Comparison of ENCODE assay signal across 19 cellular contexts in the genomic region with DNA sequence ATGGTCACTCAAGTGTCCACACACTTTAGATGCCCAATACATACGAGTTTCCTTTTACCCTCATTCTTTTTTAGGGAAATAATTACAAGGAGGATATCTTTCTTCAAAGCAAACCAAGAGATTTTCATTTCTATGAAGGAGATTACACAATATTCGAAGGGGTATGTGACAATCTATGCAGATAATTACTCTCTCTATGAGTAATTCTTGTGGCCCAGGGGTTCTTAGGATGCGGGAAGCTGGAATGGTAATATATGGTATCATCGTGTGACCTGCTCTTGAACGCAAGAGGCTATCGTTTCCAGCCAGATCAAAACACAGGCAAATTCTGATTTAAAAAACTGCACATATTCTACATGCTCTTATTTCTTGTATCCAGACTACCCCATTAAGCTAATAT. TPM values are rescaled to one million over a fixed set of nuclear protein-coding genes. Genes with fewer than 3 reads are reported as not detected.
DNase-seq lines count a peak whose midpoint lies in the region; ATAC-seq lines count a peak whose summit lies in the region.
"Had no signal": no experiment of that assay in that cellular context is flagged by ENCODE, and none has a peak within 500 bp of the region (broad histone marks: within the 10 kb centered on the region; RNA-seq: fewer than 3 reads in every experiment).

No MANE protein-coding gene starts in this region.

- intact Hi-C loops in left ventricle myocardium superior (cut with micrococcal nuclease): no loop called here

- H3K9me3 ChIP-seq in endocrine pancreas (ENCODE audit: control insufficient read depth, low read length): no peaks in the 10 kb centered on the region
- H3K9me3 ChIP-seq: A549 had no signal

- H3K4me3 ChIP-seq in endocrine pancreas (ENCODE audit: control insufficient read depth, insufficient read depth, low read length): peak overlapping the region; percentile 56
- H3K4me3 ChIP-seq: A549, GM23338 had no signal

- DNase-seq in MV-4-11 (lab: John Stamatoyannopoulos, UW) (peak; percentile 39), NOMO-1 treated with dmso at 0.1 percent for 144 hours (lab: John Stamatoyannopoulos, UW; ENCODE audit: unreplicated experiment) (peak; percentile 35), left ventricle myocardium superior (no peak), SW 1271 (lab: John Stamatoyannopoulos, UW) (no peak), pons (ENCODE audit: low spot score) (no peak)
- DNase-seq: 8988T; ACHN; Calu3; CD4-positive, alpha-beta memory T cell; COR-L47; DMS53; DMS79 treated with DMSO at 0.1 percent for 48 hours; GF-D8; H9 had no signal

- no peak overlapping the region for H3K9ac ChIP-seq in endocrine pancreas (ENCODE audit: control insufficient read depth, insufficient read depth, low read length)

- no peaks in the 10 kb centered on the region for H3K27me3 ChIP-seq in endocrine pancreas (ENCODE audit: control insufficient read depth, insufficient read depth, low read length)

- peaks cover 13% of the 10 kb centered on the region for H3K4me1 ChIP-seq in endocrine pancreas (ENCODE audit: control insufficient read depth, insufficient read depth, low read length)
- H3K4me1 ChIP-seq: A549 had no signal

- no peaks in the 10 kb centered on the region for H3K36me3 ChIP-seq in endocrine pancreas (ENCODE audit: control insufficient read depth, insufficient read depth, low read length)

- ATAC-seq in left ventricle myocardium superior: no peak
- ATAC-seq: A549, GM23338, HCT116 had no signal

RNA-seq across cellular contexts. Expression of a gene that starts 14.6 kb away (rescaled TPM):
- total RNA-seq in left ventricle myocardium superior: not detected
- total RNA-seq: Calu3; CD4-positive, alpha-beta memory T cell; G401 had no signal

Comparison
In these comparisons a context has a peak if more than half of its experiments do, and no peak if none do; other contexts are left out.
1. DNase-seq: peak in MV-4-11 (single experiment) and NOMO-1 treated with dmso at 0.1 percent for 144 hours (single experiment); none in left ventricle myocardium superior (single experiment), SW 1271 (0 of 2) and pons (single experiment).